ENCODE assay signal across 8 cellular contexts in genomic region chr3:138434276-138434874, GRCh38. TPM values are rescaled to one million over a fixed set of nuclear protein-coding genes. Genes with fewer than 3 reads are reported as not detected.
DNase-seq lines count a peak whose midpoint lies in the region; ATAC-seq and TF ChIP-seq lines count a peak whose summit lies in the region.

TSS of gene ESYT3 (plus strand) at chr3:138434616. CDS start at chr3:138434799, 183 bp downstream.

- POLR2A ChIA-PET in activated CD4-positive, alpha-beta T cell treated with anti-CD3 and anti-CD28 coated beads for 36 hours (lab: Charles Lee): interaction anchor here (0.7 kb wide), 1 partner anchor 956 kb away, joined by 3 read pairs; no protein-coding TSS in a partner anchor

- CTCF ChIA-PET in activated CD4-positive, alpha-beta T cell treated with anti-CD3 and anti-CD28 coated beads for 36 hours (lab: Charles Lee): interaction anchor here (0.5 to 2.3 kb wide), 8 partner anchors 16 to 670 kb away, joined by 3 to 19 read pairs (median 3); partner anchors contain the start of genes NME9 and SOX14

- H3K4me1 ChIP-seq in muscle layer of duodenum (ENCODE audit: control insufficient read depth in 1 of 2, insufficient read depth in 2 of 2, low read length in 2 of 2): peaks cover 4 to 20% of the 10 kb centered on the region in 2 donors

- DNase-seq in activated CD4-positive, alpha-beta T cell treated with anti-CD3 and anti-CD28 coated beads for 36 hours: peak; percentile 83
- no peak for DNase-seq in activated CD4-positive, alpha-beta T cell treated with anti-CD3 and anti-CD28 coated beads for 4 hours
- DNase-seq in NCI-H345 (lab: John Stamatoyannopoulos, UW) (peak; percentile 56), fibroblast of pulmonary artery (ENCODE audit: low read depth) (peak; percentile 56), GDM1 (lab: John Stamatoyannopoulos, UW) (no peak)
- DNase-seq in activated T-cell treated with anti-CD3 and anti-CD28 coated beads, Interleukin-2, amount 50 U/mL, for 1 hour: peak; percentile 36
- peak; percentile 33 for DNase-seq in stimulated activated naive CD4-positive, alpha-beta T cell treated with Interleukin-2 at 50 U/mL for 16 hours (lab: John Stamatoyannopoulos, UW)

- intact Hi-C loops in activated CD4-positive, alpha-beta T cell treated with anti-CD3 and anti-CD28 coated beads for 36 hours (cut with DNase I, micrococcal nuclease): loop anchor here (5.0 to 10.0 kb wide), 3 partner anchors 247 to 370 kb away; partner anchors contain the start of gene ARMC8 (in 2 of the 2)

- peak within 1 kb of the TSS; percentile 46 for H3K4me3 ChIP-seq in fibroblast of pulmonary artery (replicated peaks; ENCODE audit: low read depth, low read length)
- peak within 1 kb of the TSS; percentile 39 to 64 for H3K4me3 ChIP-seq in muscle layer of duodenum (ENCODE audit: low read depth in 1 of 2, low read length in 2 of 2)

- peaks cover 5% of the 10 kb centered on the region for H3K4me1 Mint-ChIP-seq in activated CD4-positive, alpha-beta T cell treated with anti-CD3 and anti-CD28 coated beads for 36 hours

- no peaks in the 10 kb centered on the region for H3K9me3 ChIP-seq in muscle layer of duodenum (ENCODE audit: control insufficient read depth in 1 of 2, low read length in 2 of 2)

- H3K36me3 ChIP-seq in muscle layer of duodenum (ENCODE audit: control insufficient read depth in 1 of 2, insufficient read depth in 2 of 2, low read length in 2 of 2): no peaks in the 10 kb centered on the region

- H3K4me3 Mint-ChIP-seq in activated CD4-positive, alpha-beta T cell treated with anti-CD3 and anti-CD28 coated beads for 36 hours: peak within 1 kb of the TSS; percentile 63

- H3K9me3 Mint-ChIP-seq in activated CD4-positive, alpha-beta T cell treated with anti-CD3 and anti-CD28 coated beads for 36 hours (ENCODE audit: low read depth): no peaks in the 10 kb centered on the region

- peaks cover 43% of the 10 kb centered on the region for H3K27me3 Mint-ChIP-seq in activated CD4-positive, alpha-beta T cell treated with anti-CD3 and anti-CD28 coated beads for 36 hours

- ATAC-seq in activated CD4-positive, alpha-beta T cell treated with anti-CD3 and anti-CD28 coated beads for 36 hours: peak; percentile 97

- no peaks in the 10 kb centered on the region for H3K36me3 Mint-ChIP-seq in activated CD4-positive, alpha-beta T cell treated with anti-CD3 and anti-CD28 coated beads for 36 hours (ENCODE audit: low read depth)

- no peak within 1 kb of the TSS for H3K27ac Mint-ChIP-seq in activated CD4-positive, alpha-beta T cell treated with anti-CD3 and anti-CD28 coated beads for 36 hours

- TF ChIP-seq CTCF in fibroblast of pulmonary artery (IDR thresholded peaks at IDR 0.05; ENCODE audit: low read length, missing control alignments): no peak

- no peak within 1 kb of the TSS for H3K27ac ChIP-seq in muscle layer of duodenum (ENCODE audit: low read length)

- H3K27me3 ChIP-seq in muscle layer of duodenum (ENCODE audit: low read depth, low read length): peaks cover 15% of the 10 kb centered on the region

RNA-seq across cellular contexts. Expression of gene ESYT3, which starts in this region (rescaled TPM):
- under 1 TPM; 0.21 to 0.37 TPM for total RNA-seq in activated CD4-positive, alpha-beta T cell treated with anti-CD3 and anti-CD28 coated beads for 36 hours

Comparison
In these comparisons a context has a peak if more than half of its experiments do, and no peak if none do; other contexts are left out.
1. Peak in DNase-seq and ATAC-seq in activated CD4-positive, alpha-beta T cell treated with anti-CD3 and anti-CD28 coated beads for 36 hours; RNA of the gene not detected or under 1 TPM.
2. DNase-seq: peak in NCI-H345 (single experiment), activated T-cell treated with anti-CD3 and anti-CD28 coated beads, Interleukin-2, amount 50 U/mL, for 1 hour (single experiment), fibroblast of pulmonary artery (single experiment) and stimulated activated naive CD4-positive, alpha-beta T cell treated with Interleukin-2 at 50 U/mL for 16 hours (single experiment); none in activated CD4-positive, alpha-beta T cell treated with anti-CD3 and anti-CD28 coated beads for 4 hours (0 of 2) and GDM1 (single experiment).